17 cellular contexts compared by ENCODE assay signal in the genomic region with DNA sequence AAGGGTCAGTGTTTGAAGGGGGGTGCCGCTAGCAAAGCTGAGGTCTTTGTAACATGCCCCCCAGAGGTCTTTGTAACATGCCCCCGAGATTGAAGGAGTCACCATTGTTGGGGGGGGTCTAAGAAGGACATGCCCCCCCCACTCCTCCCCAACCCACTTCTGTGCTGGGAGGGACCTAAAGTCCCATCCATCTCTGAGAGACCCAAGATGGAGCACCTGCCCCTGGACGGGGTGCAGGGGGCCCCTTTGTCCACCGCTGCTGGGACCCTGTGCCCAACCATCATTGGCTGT. TPM values are rescaled to one million over a fixed set of nuclear protein-coding genes. Genes with fewer than 3 reads are reported as not detected.
DNase-seq lines count a peak whose midpoint lies in the region; ATAC-seq, FAIRE-seq and TF ChIP-seq lines count a peak whose summit lies in the region.
"Had no signal": no experiment of that assay in that cellular context is flagged by ENCODE, and none has a peak within 500 bp of the region (broad histone marks: within the 10 kb centered on the region; RNA-seq: fewer than 3 reads in every experiment).

No MANE protein-coding gene starts in this region.

- H3K79me1 ChIP-seq in H1 (ENCODE audit: low read depth, low read length): no peaks in the 10 kb centered on the region

- peak overlapping the region; percentile 99; the same call in 1 of the 2 replicates for H2BK5ac ChIP-seq in H1 (ENCODE audit: low read depth, low read length)

- H2BK20ac ChIP-seq in H1 (ENCODE audit: low read length): peak overlapping the region; percentile 61; the same call in 1 of the 2 replicates

- no peak for TF ChIP-seq POLR2A in H1 (IDR thresholded peaks at IDR 0.05; ENCODE audit: control extremely low read depth in 1 of 2, low read depth in 2 of 2, low read length in 2 of 2)

- H3K4me2 ChIP-seq in SK-N-SH (no peak overlapping the region), H1 (ENCODE audit: insufficient read depth in 1 of 2, low read depth in 2 of 2, low read length in 2 of 2) (peak overlapping the region in 1 of 2 experiments; percentile 42; a peak in 1 of 4 replicates)

- no peak for ATAC-seq in SK-N-SH treated with all-trans-retinoic acid at 6 μM for 48 hours
- ATAC-seq: HepG2 had no signal

- no peaks in the 10 kb centered on the region for H4K20me1 ChIP-seq in SK-N-SH (ENCODE audit: insufficient read depth)
- H4K20me1 ChIP-seq in H1 (replicated peaks in 1 of 2; ENCODE audit: control insufficient read depth in 1 of 2, insufficient read depth in 2 of 2, low read length in 2 of 2): no peaks in the 10 kb centered on the region

- 0 out of 2 replicates have a peak overlapping the region, but pooled peaks have one; percentile 92 for H2BK12ac ChIP-seq in H1 (ENCODE audit: low read depth, low read length)

- no peak for TF ChIP-seq CTCF in SK-N-SH (IDR thresholded peaks at IDR 0.05)
- TF ChIP-seq CTCF in H1 (IDR thresholded peaks at IDR 0.05; ENCODE audit: control extremely low read depth in 1 of 3, insufficient read depth in 1 of 3, low read depth in 1 of 3, low read length in 3 of 3): no peak

- H3K9me2 ChIP-seq in SK-N-SH: no peaks in the 10 kb centered on the region

- DNase-seq in SK-N-SH (peak; percentile 27), NCI-H69 (lab: John Stamatoyannopoulos, UW) (peak; percentile 27), H1 (ENCODE audit: low read depth in 1 of 2, low spot score in 2 of 2) (no peak), NCI-H510A treated with DMSO at 0.1 percent for 48 hours (lab: John Stamatoyannopoulos, UW) (no peak), NCI-H524 treated with DMSO at 0.1 percent for 48 hours (lab: John Stamatoyannopoulos, UW) (no peak)
- DNase-seq in activated effector memory CD4-positive, alpha-beta T cell treated with Interleukin-2 at 50 U/mL for 16 hours: no peak
- DNase-seq: DMS79 treated with DMSO at 0.1 percent for 48 hours, EL, HCEC 1CT had no signal

- peak overlapping the region; percentile 35 for H4K5ac ChIP-seq in H1 (ENCODE audit: insufficient read length, low read depth, low read length)

- H3K36me3 ChIP-seq in SK-N-SH (replicated peaks in 1 of 2; ENCODE audit: control insufficient read depth in 1 of 2, insufficient read depth in 2 of 2, low read length in 1 of 2) (peaks cover under 1 to 20% of the 10 kb centered on the region in 2 experiments), H1 (ENCODE audit: control insufficient read depth in 2 of 4, insufficient read depth in 4 of 4, low read length in 3 of 4) (peaks cover 0 to 6% (median 0%) of the 10 kb centered on the region in 4 experiments; a peak in 2 of 8 replicates)

- TF ChIP-seq EP300 in SK-N-SH (IDR thresholded peaks at IDR 0.05; ENCODE audit: borderline replicate concordance in 1 of 2, low read depth in 1 of 2, low read length in 1 of 2) (no peak), H1 (IDR thresholded peaks at IDR 0.05; ENCODE audit: borderline replicate concordance in 1 of 2, low read depth in 2 of 2, low read length in 2 of 2) (no peak)

- H3K4me3 ChIP-seq in SK-N-SH (ENCODE audit: low read depth in 2 of 2, low read length in 1 of 2): no peak overlapping the region
- H3K4me3 ChIP-seq in H1 (ENCODE audit: extremely low read depth in 1 of 4, insufficient read depth in 2 of 4, low read depth in 3 of 4, low read length in 4 of 4): no peak overlapping the region

- H3K56ac ChIP-seq in H1 (replicated peaks; ENCODE audit: insufficient read length, low read depth, low read length): no peak overlapping the region

- H4K91ac ChIP-seq in H1 (replicated peaks; ENCODE audit: insufficient read length, low read length): peak overlapping the region; percentile 80

- POLR2A ChIA-PET in SK-N-SH (lab: Yijun Ruan, JAX) (interaction anchor here (0.6 to 13.5 kb wide), 10 partner anchors 10 to 1108 kb away, joined by 3 to 210 read pairs (median 16); partner anchors contain the start of genes GMPPA and OBSL1), H1 (lab: Charles Lee; ENCODE audit: partially characterized antibody) (interaction anchor here (1.1 to 11.0 kb wide), 3 partner anchors 17 to 73 kb away, joined by 3 to 216 read pairs (median 14); partner anchors contain the start of genes GMPPA and SPEG)

- H3K27me3 ChIP-seq in SK-N-SH (ENCODE audit: insufficient read depth) (peaks cover 5% of the 10 kb centered on the region; the same call in 1 of the 2 replicates), H1 (replicated peaks in 1 of 4; ENCODE audit: control insufficient read depth in 3 of 4, extremely low read depth in 1 of 4, insufficient read depth in 3 of 4, low read length in 3 of 4) (peaks cover 2 to 21% (median 18%) of the 10 kb centered on the region in 4 experiments; a peak in 6 of 7 replicates)

- H2AFZ ChIP-seq in SK-N-SH (ENCODE audit: low read depth): no peak overlapping the region
- no peak overlapping the region for H2AFZ ChIP-seq in H1 (ENCODE audit: low read length)

- 41% methylated on average over 4 of the region's 4 CpGs for WGBS in SK-N-SH (ENCODE audit: low lambda C conversion rate)
- WGBS in H1 (ENCODE audit: extremely low coverage in 1 of 2, insufficient coverage in 1 of 2, insufficient read length in 1 of 2, insufficient replicate concordance in 2 of 2, low coverage in 1 of 2, low lambda C conversion rate in 2 of 2, missing lambda C conversion rate in 1 of 2), 2 experiments: 57% methylated on average over 3 of the region's 4 CpGs; no CpG with 5 or more reads in 1 of the 2 experiments

- peaks cover 6% of the 10 kb centered on the region for H3K23me2 ChIP-seq in H1 (ENCODE audit: low read depth, low read length)

- peak overlapping the region; percentile 97; the same call in 1 of the 2 replicates for H2AK5ac ChIP-seq in H1 (ENCODE audit: low read depth, low read length)

- H3F3A ChIP-seq in SK-N-SH (replicated peaks; ENCODE audit: insufficient read depth): no peaks in the 10 kb centered on the region

- H3K27ac ChIP-seq in SK-N-SH (ENCODE audit: low read depth in 2 of 2, low read length in 1 of 2): peak overlapping the region in 1 of 2 experiments; percentile 96; a peak in 2 of 4 replicates
- H3K27ac ChIP-seq in H1 (ENCODE audit: low read depth, low read length): no peak overlapping the region

- no peak for FAIRE-seq in H1 (lab: Jason Lieb, UNC)
- FAIRE-seq: A204.1, G401.6, GM12891, HepG2, HTR-8/SVneo had no signal

- H3K9me3 ChIP-seq in SK-N-SH: no peaks in the 10 kb centered on the region
- no peaks in the 10 kb centered on the region for H3K9me3 ChIP-seq in H1 (ENCODE audit: insufficient read depth in 2 of 2, low read depth in 1 of 2, low read length in 1 of 2)

- H4K8ac ChIP-seq in H1 (ENCODE audit: extremely low read depth, insufficient read depth, low read length): 0 out of 2 replicates have a peak overlapping the region, but pooled peaks have one; percentile 22

- no peaks in the 10 kb centered on the region for H3K79me2 ChIP-seq in SK-N-SH (ENCODE audit: insufficient read depth)
- H3K79me2 ChIP-seq in H1 (ENCODE audit: control insufficient read depth in 1 of 2, insufficient read depth in 2 of 2, low read length in 2 of 2): no peaks in the 10 kb centered on the region

- no peak overlapping the region for H3K9ac ChIP-seq in SK-N-SH
- H3K9ac ChIP-seq in H1 (replicated peaks in 1 of 4; ENCODE audit: extremely low read depth in 1 of 4, low read depth in 3 of 4, low read length in 3 of 4): no peak overlapping the region

- TF ChIP-seq RAD21 in SK-N-SH (IDR thresholded peaks at IDR 0.05; ENCODE audit: low read length) (no peak), H1 (IDR thresholded peaks at IDR 0.05 in 1 of 2, conservative IDR thresholded peaks at IDR 0.05 in 1 of 2; ENCODE audit: low read depth in 2 of 2, low read length in 2 of 2) (no peak)

- H3K4me1 ChIP-seq in SK-N-SH (ENCODE audit: control insufficient read depth in 1 of 2, insufficient read depth in 2 of 2, low read depth in 1 of 2, low read length in 1 of 2) (peaks cover 3 to 99% of the 10 kb centered on the region in 2 experiments; a peak in 2 of 4 replicates), H1 (replicated peaks in 1 of 4; ENCODE audit: control insufficient read depth in 3 of 4, insufficient read depth in 4 of 4, low read length in 3 of 4) (peaks cover 7 to 64% (median 54%) of the 10 kb centered on the region in 4 experiments)

- no peak overlapping the region for H2BK120ac ChIP-seq in H1 (replicated peaks; ENCODE audit: low read depth, low read length)

- H3K4ac ChIP-seq in H1 (replicated peaks; ENCODE audit: insufficient read length, low read depth, low read length): peak overlapping the region; percentile 80

- no peak overlapping the region for H2BK15ac ChIP-seq in H1 (ENCODE audit: low read length)

- H3K18ac ChIP-seq in H1 (ENCODE audit: extremely low read depth, low read length): peak overlapping the region; percentile 96; the same call in 1 of the 2 replicates

- H3K14ac ChIP-seq in H1 (ENCODE audit: insufficient read length): no peak overlapping the region

- CTCF ChIA-PET in SK-N-SH (lab: Yijun Ruan, JAX) (interaction anchor here (1.3 to 62.1 kb wide), 9 partner anchors 7 to 506 kb away, joined by 4 to 2824 read pairs (median 6); partner anchors contain the start of genes ASIC4, CHPF, GMPPA and TMEM198), H1 (lab: Charles Lee; ENCODE audit: partially characterized antibody) (interaction anchor here (1.2 to 113.1 kb wide), 7 partner anchors 16 to 119 kb away, joined by 3 to 7248 read pairs (median 40); partner anchors contain the start of genes DES, GMPPA and SPEG)

- no peak overlapping the region for H3K23ac ChIP-seq in H1 (ENCODE audit: insufficient read length)

RNA-seq across cellular contexts. Expression of gene ASIC4, which starts 5.9 kb away (rescaled TPM):
- 0.05 and 0.10 TPM in 2 replicates for polyA plus RNA-seq in SK-N-SH (2012; rRNA removed)
- 0.04 and 0.30 TPM in 2 replicates for polyA plus RNA-seq in SK-N-SH (2012; cell fraction: cytosol; rRNA removed)
- 0.79 and 1.00 TPM in 2 replicates for polyA plus RNA-seq in SK-N-SH (2012; cell fraction: nucleus; rRNA removed)
- total RNA-seq in H1 (2021; fragmentation: NEBNext Ultra II Directional; extraction: Animal tissue kit (Norgen Biotek cat#: 25700)): 0.19 and 0.22 TPM in 2 replicates
- polyA plus RNA-seq in H1 (2011; rRNA removed): 0.12 and 0.30 TPM in 2 replicates
- 0.18 TPM for polyA plus RNA-seq in H1 (2011; cell fraction: cytosol; rRNA removed)
- 0.96 TPM for polyA plus RNA-seq in H1 (2011; cell fraction: nucleus; rRNA removed)
- 0.11 to 0.42 TPM (median 0.36 TPM) in 3 of 4 replicates, not detected in the other for polyA plus RNA-seq in H1 (2012, experiment 1 of 2)
- polyA plus RNA-seq in H1 (2012, experiment 2 of 2): 0.05 TPM
- 0.06 TPM for polyA plus RNA-seq in H1 (2013, experiment 1 of 2)
- 0.13 TPM for polyA plus RNA-seq in H1 (2013, experiment 2 of 2)
- polyA minus RNA-seq in H1 (2011; rRNA and poly(A)+ RNA removed): 0.12 and 0.22 TPM in 2 replicates
- polyA minus RNA-seq in H1 (2011; cell fraction: cytosol; rRNA and poly(A)+ RNA removed): not detected
- 0.50 TPM for polyA minus RNA-seq in H1 (2011; cell fraction: nucleus; rRNA and poly(A)+ RNA removed)
- total RNA-seq: H4, HepG2 had no signal
- polyA plus RNA-seq: AG04450 had no signal

RNA-seq across cellular contexts. Expression of gene GMPPA, which starts 9.7 kb away (rescaled TPM):
- polyA plus RNA-seq in SK-N-SH (2012; rRNA removed) (61.3 and 75.1 TPM in 2 replicates), H1 (2011; rRNA removed) (98.8 and 101 TPM in 2 replicates)
- polyA plus RNA-seq in SK-N-SH (2012; cell fraction: cytosol; rRNA removed): 27.7 and 39.9 TPM in 2 replicates
- polyA plus RNA-seq in SK-N-SH (2012; cell fraction: nucleus; rRNA removed): 157 and 170 TPM in 2 replicates
- total RNA-seq in H1 (2021; fragmentation: NEBNext Ultra II Directional; extraction: Animal tissue kit (Norgen Biotek cat#: 25700)): 34.3 and 35.3 TPM in 2 replicates
- polyA plus RNA-seq in H1 (2011; cell fraction: cytosol; rRNA removed): 59.0 TPM
- 133 TPM for polyA plus RNA-seq in H1 (2011; cell fraction: nucleus; rRNA removed)
- 32.8 to 43.7 TPM (median 41.5 TPM) in 4 replicates for polyA plus RNA-seq in H1 (2012, experiment 1 of 2)
- polyA plus RNA-seq in H1 (2012, experiment 2 of 2): 53.9 TPM
- 32.4 TPM for polyA plus RNA-seq in H1 (2013, experiment 1 of 2)
- polyA plus RNA-seq in H1 (2013, experiment 2 of 2): 31.6 TPM
- polyA minus RNA-seq in H1 (2011; rRNA and poly(A)+ RNA removed): 67.3 and 79.3 TPM in 2 replicates
- 24.6 TPM for polyA minus RNA-seq in H1 (2011; cell fraction: cytosol; rRNA and poly(A)+ RNA removed)
- 26.1 TPM for polyA minus RNA-seq in H1 (2011; cell fraction: nucleus; rRNA and poly(A)+ RNA removed)

RNA-seq across cellular contexts. Expression of gene CHPF, which starts 35.2 kb away (rescaled TPM):
- polyA plus RNA-seq in SK-N-SH (2012; rRNA removed) (119 and 141 TPM in 2 replicates), H1 (2011; rRNA removed) (67.3 and 103 TPM in 2 replicates)
- polyA plus RNA-seq in SK-N-SH (2012; cell fraction: cytosol; rRNA removed): 65.6 and 129 TPM in 2 replicates
- polyA plus RNA-seq in SK-N-SH (2012; cell fraction: nucleus; rRNA removed): 113 and 151 TPM in 2 replicates
- total RNA-seq in H1 (2021; fragmentation: NEBNext Ultra II Directional; extraction: Animal tissue kit (Norgen Biotek cat#: 25700)): 62.9 and 68.1 TPM in 2 replicates
- 61.7 TPM for polyA plus RNA-seq in H1 (2011; cell fraction: cytosol; rRNA removed)
- 76.8 TPM for polyA plus RNA-seq in H1 (2011; cell fraction: nucleus; rRNA removed)
- 33.7 to 59.5 TPM (median 55.7 TPM) in 4 replicates for polyA plus RNA-seq in H1 (2012, experiment 1 of 2)
- polyA plus RNA-seq in H1 (2012, experiment 2 of 2): 62.7 TPM
- polyA plus RNA-seq in H1 (2013, experiment 1 of 2): 107 TPM
- polyA plus RNA-seq in H1 (2013, experiment 2 of 2): 107 TPM
- polyA minus RNA-seq in H1 (2011; rRNA and poly(A)+ RNA removed): 17.3 and 20.9 TPM in 2 replicates
- 62.2 TPM for polyA minus RNA-seq in H1 (2011; cell fraction: cytosol; rRNA and poly(A)+ RNA removed)
- polyA minus RNA-seq in H1 (2011; cell fraction: nucleus; rRNA and poly(A)+ RNA removed): 38.8 TPM

RNA-seq across cellular contexts. Expression of gene TMEM198, which starts 35.4 kb away (rescaled TPM):
- 4.7 and 7.0 TPM in 2 replicates for polyA plus RNA-seq in SK-N-SH (2012; rRNA removed)
- polyA plus RNA-seq in SK-N-SH (2012; cell fraction: cytosol; rRNA removed): 1.0 and 1.7 TPM in 2 replicates
- 43.9 and 63.2 TPM in 2 replicates for polyA plus RNA-seq in SK-N-SH (2012; cell fraction: nucleus; rRNA removed)
- 10.2 and 11.0 TPM in 2 replicates for total RNA-seq in H1 (2021; fragmentation: NEBNext Ultra II Directional; extraction: Animal tissue kit (Norgen Biotek cat#: 25700))
- 10.4 and 15.4 TPM in 2 replicates for polyA plus RNA-seq in H1 (2011; rRNA removed)
- 10.0 TPM for polyA plus RNA-seq in H1 (2011; cell fraction: cytosol; rRNA removed)
- polyA plus RNA-seq in H1 (2011; cell fraction: nucleus; rRNA removed): 19.0 TPM
- polyA plus RNA-seq in H1 (2012, experiment 1 of 2): 7.6 to 11.7 TPM (median 9.4 TPM) in 4 replicates
- polyA plus RNA-seq in H1 (2012, experiment 2 of 2): 13.6 TPM
- polyA plus RNA-seq in H1 (2013, experiment 1 of 2): 8.4 TPM
- polyA plus RNA-seq in H1 (2013, experiment 2 of 2): 8.2 TPM
- polyA minus RNA-seq in H1 (2011; rRNA and poly(A)+ RNA removed): 4.3 and 6.1 TPM in 2 replicates
- 7.5 TPM for polyA minus RNA-seq in H1 (2011; cell fraction: cytosol; rRNA and poly(A)+ RNA removed)
- 5.6 TPM for polyA minus RNA-seq in H1 (2011; cell fraction: nucleus; rRNA and poly(A)+ RNA removed)

Comparison
In these comparisons a context has a peak if more than half of its experiments do, and no peak if none do; other contexts are left out.
1. DNase-seq: peak in SK-N-SH (single experiment) and NCI-H69 (single experiment); none in H1 (0 of 2), NCI-H510A treated with DMSO at 0.1 percent for 48 hours (single experiment), NCI-H524 treated with DMSO at 0.1 percent for 48 hours (single experiment) and activated effector memory CD4-positive, alpha-beta T cell treated with Interleukin-2 at 50 U/mL for 16 hours (single experiment).